8 cellular contexts compared by ENCODE assay signal in the genomic region with DNA sequence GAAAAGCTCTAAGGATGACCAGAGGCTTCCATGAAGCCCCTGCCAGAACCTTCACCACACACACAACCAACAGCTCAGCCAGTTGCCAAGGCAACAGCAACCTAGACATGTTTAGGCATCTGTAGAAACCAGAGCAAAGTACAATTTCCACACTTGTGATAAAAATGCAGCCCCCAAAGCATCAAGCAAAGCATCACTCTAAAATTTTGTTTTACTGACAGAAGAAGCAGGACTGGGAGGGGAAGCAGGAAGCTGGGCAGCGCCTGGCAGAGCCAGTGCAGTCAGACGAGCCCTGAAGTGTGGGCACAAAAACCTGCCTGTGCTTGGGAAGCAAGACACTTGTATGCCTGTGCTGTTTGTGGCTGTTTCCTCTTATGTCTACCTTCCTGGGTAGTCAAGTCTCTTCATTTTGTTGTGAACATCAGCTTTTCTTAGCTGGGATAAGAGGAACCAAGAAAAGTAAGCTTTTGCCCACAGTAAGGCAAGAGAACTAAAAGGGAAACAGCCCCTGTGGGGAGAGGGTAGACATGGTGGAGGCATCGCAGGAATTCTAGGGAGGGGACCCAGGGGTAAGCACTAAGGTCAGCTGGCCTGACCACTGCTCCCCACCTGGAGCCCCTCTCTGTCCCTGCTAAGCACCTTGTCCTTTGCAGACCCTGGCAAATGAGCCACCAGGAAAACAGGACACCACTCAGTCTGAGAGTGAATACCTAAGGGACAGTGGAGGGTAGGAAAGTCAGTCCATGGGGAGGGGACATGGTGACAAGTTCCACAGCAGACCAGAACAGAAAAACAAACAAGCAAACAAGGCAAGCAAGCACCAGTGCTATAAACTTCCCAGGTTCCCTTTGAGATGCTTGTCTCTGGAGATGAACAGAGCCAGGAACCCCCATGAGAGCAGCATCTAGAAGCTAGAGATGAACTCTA. TPM values are rescaled to one million over a fixed set of nuclear protein-coding genes. Genes with fewer than 3 reads are reported as not detected.
DNase-seq lines count a peak whose midpoint lies in the region; ATAC-seq and TF ChIP-seq lines count a peak whose summit lies in the region.

No MANE protein-coding gene starts in this region.

- H3K9me3 ChIP-seq in esophagus (ENCODE audit: control insufficient read depth in 2 of 2, insufficient read depth in 1 of 2, low read depth in 1 of 2, low read length in 1 of 2) (peaks cover 0 to 4% of the 10 kb centered on the region in 2 donors), osteoblast (ENCODE audit: low read depth, low read length) (no peaks in the 10 kb centered on the region)

- H3K4me3 ChIP-seq in esophagus (ENCODE audit: low read depth in 1 of 2, low read length in 2 of 2): no peak overlapping the region
- H3K4me3 ChIP-seq in osteoblast (ENCODE audit: insufficient read depth, low read length): peak overlapping the region; percentile 19

- H3K4me2 ChIP-seq in osteoblast (ENCODE audit: insufficient read depth, low read length): peak overlapping the region; percentile 53

- no peak for ATAC-seq in HG02798 (IDR thresholded peaks at IDR 0.05; ENCODE audit: poor library complexity, unreplicated experiment)
- no peak for ATAC-seq in HG03159 (IDR thresholded peaks at IDR 0.05; ENCODE audit: unreplicated experiment)

- no peak overlapping the region for H2AFZ ChIP-seq in osteoblast (ENCODE audit: low read length)

- in situ Hi-C loops in G401 (cut with HindIII; ENCODE audit: low sequenced_read_pairs) (no loop called here), GM13976 (cut with MboI; ENCODE audit: low sequenced_read_pairs, unreplicated experiment) (no loop called here)

- peak overlapping the region; percentile 14 to 49 for H3K27ac ChIP-seq in esophagus (ENCODE audit: low read depth in 2 of 2, low read length in 1 of 2)
- H3K27ac ChIP-seq in osteoblast (ENCODE audit: low read depth, low read length): peak overlapping the region; percentile 80

- no peaks in the 10 kb centered on the region for H3K27me3 ChIP-seq in esophagus (ENCODE audit: control insufficient read depth in 1 of 2, insufficient read depth in 2 of 2, low read length in 2 of 2)
- H3K27me3 ChIP-seq in osteoblast (ENCODE audit: insufficient read depth, low read length): no peaks in the 10 kb centered on the region

- H3K4me1 ChIP-seq in esophagus (ENCODE audit: control insufficient read depth in 2 of 2, insufficient read depth in 2 of 2, low read length in 1 of 2): peaks cover 12 to 16% of the 10 kb centered on the region in 2 donors
- H3K4me1 ChIP-seq in osteoblast (ENCODE audit: insufficient read depth, low read length): peaks cover 78% of the 10 kb centered on the region

- peaks cover 7% of the 10 kb centered on the region for H4K20me1 ChIP-seq in osteoblast (ENCODE audit: insufficient read depth, low read length)

- H3K79me2 ChIP-seq in osteoblast (ENCODE audit: insufficient read depth, low read length): peaks cover 93% of the 10 kb centered on the region

- DNase-seq in G401 (ENCODE audit: low spot score) (peak; percentile 62), RPMI8226 (peak; percentile 46), osteoblast (ENCODE audit: insufficient read length, low spot score, missing footprints) (no peak), GF-D8 (lab: John Stamatoyannopoulos, UW) (no peak), GM13976 (ENCODE audit: low spot score) (no peak)

- H3K36me3 ChIP-seq in esophagus (ENCODE audit: control insufficient read depth in 2 of 2, insufficient read depth in 2 of 2, low read length in 1 of 2) (no peaks in the 10 kb centered on the region), osteoblast (ENCODE audit: insufficient read depth, low read length) (no peaks in the 10 kb centered on the region)

- TF ChIP-seq CTCF in osteoblast (IDR thresholded peaks at IDR 0.05; ENCODE audit: extremely low read depth, low read depth, low read length): no peak
- no peak for TF ChIP-seq CTCF in GM13976 (IDR thresholded peaks at IDR 0.05; ENCODE audit: borderline replicate concordance, control extremely low read depth, extremely low read depth, insufficient read depth, missing control alignments)

- WGBS in esophagus, 2 donors: 41% methylated on average over 3 of the region's 3 CpGs

RNA-seq across cellular contexts. Expression of a gene that starts 13.4 kb away (rescaled TPM):
- 58.8 and 72.5 TPM in 2 replicates for total RNA-seq in G401 (2014; rRNA removed; shearing (Covaris generic))
- 10 to 100 TPM; 17.1 to 20.3 TPM for polyA plus RNA-seq in esophagus
- 33.0 and 38.0 TPM in 2 replicates for total RNA-seq in osteoblast

Comparison
In these comparisons a context has a peak if more than half of its experiments do, and no peak if none do; other contexts are left out.
1. DNase-seq: peak in G401 (single experiment) and RPMI8226 (single experiment); none in osteoblast (single experiment), GF-D8 (single experiment) and GM13976 (single experiment).